22 cellular contexts compared by ENCODE assay signal in the genomic region with DNA sequence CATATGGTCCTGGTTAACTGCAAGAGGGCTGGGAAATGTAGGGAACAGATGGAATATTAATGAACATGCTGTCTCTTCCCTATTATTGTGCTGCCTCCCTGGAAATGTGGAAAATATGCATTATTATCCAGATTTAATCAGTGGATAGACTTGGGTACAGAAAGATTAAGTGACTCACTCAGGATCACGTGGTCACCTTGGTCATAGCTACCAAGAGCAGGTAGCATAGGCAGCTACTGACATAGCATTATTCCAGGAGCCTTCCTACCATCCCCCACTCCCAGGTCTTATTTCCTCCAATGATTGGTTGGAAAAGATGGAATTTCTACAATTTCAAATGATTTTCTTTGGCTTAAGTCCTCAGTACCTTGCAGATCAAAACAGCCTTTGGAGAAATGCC.
A peak's percentile ranks its signal among the peaks of the same experiment; 100 is the strongest.
DNase-seq lines count a peak whose midpoint lies in the region; ATAC-seq and TF ChIP-seq lines count a peak whose summit lies in the region.
"Had no signal": no experiment of that assay in that cellular context is flagged by ENCODE, and none has a peak within 500 bp of the region (broad histone marks: within the 10 kb centered on the region; RNA-seq: fewer than 3 reads in every experiment).

No MANE protein-coding gene starts in this region.

- no peak for TF ChIP-seq POLR2A in lower leg skin (IDR thresholded peaks at IDR 0.05)

- intact Hi-C loops in lower leg skin (cut with DNase I; ENCODE audit: low total_unique reads) = loop anchor here (10.0 kb wide), 1 partner anchor 123 kb away; no protein-coding TSS in a partner anchor

- TF ChIP-seq RAD21 in Ishikawa (IDR thresholded peaks at IDR 0.05; ENCODE audit: low read depth) = no peak

- H3K4me3 ChIP-seq in lower leg skin (ENCODE audit: low read depth, poor library complexity, severe bottlenecking) = no peak overlapping the region
- H3K4me3 ChIP-seq: GM23248 had no signal

- H3K4me1 Mint-ChIP-seq in natural killer cell treated with Interleukin-12 subunit alpha and Interleukin-12 subunit beta and Interleukin-15 and Interleukin-18, amount 100 ng/mL, for 72 hours (ENCODE audit: low read depth in 2 of 2) = no peaks in the 10 kb centered on the region
- H3K4me1 Mint-ChIP-seq: B cell had no signal

- DNase-seq in G401 (ENCODE audit: low spot score) = peak; percentile 75
- peak; percentile 80 for DNase-seq in NCI-H524 treated with DMSO at 0.1 percent for 48 hours (lab: John Stamatoyannopoulos, UW)
- peak; percentile 6 for DNase-seq in epithelial cell of prostate (ENCODE audit: low read depth, low spot score)
- DNase-seq in lower leg skin (ENCODE audit: low spot score in 2 of 2) = no peak
- no peak for DNase-seq in natural killer cell treated with Interleukin-12 subunit alpha and Interleukin-12 subunit beta and Interleukin-15 and Interleukin-18, amount 100 ng/mL, for 72 hours (ENCODE audit: low spot score)
- DNase-seq in GM13977 (ENCODE audit: low spot score) = no peak
- DNase-seq: CD4-positive, alpha-beta T cell; GM23248; HFFc6; MM.1S; NCI-H1105; NCI-H2029; NCI-H2227 treated with DMSO at 0.1 percent for 48 hours; NCI-H748 treated with DMSO at 0.1 percent for 48 hours had no signal

- H3K27ac Mint-ChIP-seq in natural killer cell treated with Interleukin-12 subunit alpha and Interleukin-12 subunit beta and Interleukin-15 and Interleukin-18, amount 100 ng/mL, for 72 hours = no peak overlapping the region
- H3K27ac Mint-ChIP-seq: B cell; CD4-positive, alpha-beta T cell; HFFc6; T-helper 1 cell treated with Interleukin-12 subunit alpha and Interleukin-12 subunit beta and Interleukin-4 antibody, amounts not matched to agents 30 μg/mL and 1 μg/mL, for 36 hours had no signal

- in situ Hi-C loops in G401 (cut with HindIII; ENCODE audit: low sequenced_read_pairs) (no loop called here), GM13977 (cut with MboI; ENCODE audit: low pct_unique_long_range_greater_than_20kb, low sequenced_read_pairs, unreplicated experiment) (no loop called here)

- H3K36me3 Mint-ChIP-seq in natural killer cell treated with Interleukin-12 subunit alpha and Interleukin-12 subunit beta and Interleukin-15 and Interleukin-18, amount 100 ng/mL, for 72 hours = no peaks in the 10 kb centered on the region

- H3K27ac ChIP-seq in epithelial cell of prostate = no peak overlapping the region
- H3K27ac ChIP-seq: GM23248, HL-60, KMS-11 had no signal

- TF ChIP-seq CTCF in lower leg skin (IDR thresholded peaks at IDR 0.05) = no peak
- TF ChIP-seq CTCF in GM13977 (IDR thresholded peaks at IDR 0.05; ENCODE audit: extremely low read depth, insufficient read depth, missing control alignments) = no peak

- peaks cover 21 to 30% of the 10 kb centered on the region in 2 donors for H3K27me3 Mint-ChIP-seq in natural killer cell treated with Interleukin-12 subunit alpha and Interleukin-12 subunit beta and Interleukin-15 and Interleukin-18, amount 100 ng/mL, for 72 hours

- H3K4me3 Mint-ChIP-seq in natural killer cell treated with Interleukin-12 subunit alpha and Interleukin-12 subunit beta and Interleukin-15 and Interleukin-18, amount 100 ng/mL, for 72 hours = no peak overlapping the region
- H3K4me3 Mint-ChIP-seq: B cell; CD4-positive, alpha-beta T cell; HFFc6; T-helper 1 cell treated with Interleukin-12 subunit alpha and Interleukin-12 subunit beta and Interleukin-4 antibody, amounts not matched to agents 30 μg/mL and 1 μg/mL, for 36 hours had no signal

- H3K9me3 Mint-ChIP-seq in natural killer cell treated with Interleukin-12 subunit alpha and Interleukin-12 subunit beta and Interleukin-15 and Interleukin-18, amount 100 ng/mL, for 72 hours = no peaks in the 10 kb centered on the region
- H3K9me3 Mint-ChIP-seq: CD4-positive, alpha-beta T cell; HFFc6; T-helper 1 cell treated with Interleukin-12 subunit alpha and Interleukin-12 subunit beta and Interleukin-4 antibody, amounts not matched to agents 30 μg/mL and 1 μg/mL, for 36 hours had no signal

- WGBS in lower leg skin, 2 donors = 38 to 52% methylated on average over 1 of the region's 1 CpG

- no peak for ATAC-seq in GM19035 (IDR thresholded peaks at IDR 0.05; ENCODE audit: unreplicated experiment)
- ATAC-seq in natural killer cell treated with Interleukin-12 subunit alpha and Interleukin-12 subunit beta and Interleukin-15 and Interleukin-18, amount 100 ng/mL, for 72 hours = no peak
- ATAC-seq: Right ventricle myocardium inferior, SK-N-SH treated with all-trans-retinoic acid at 6 μM for 48 hours had no signal

- TF ChIP-seq EP300 in Ishikawa (IDR thresholded peaks at IDR 0.05; ENCODE audit: borderline replicate concordance) = no peak

TF ChIP-seq in Ishikawa, 13 proteins besides CTCF, POLR2A, EP300 and RAD21:
- TF ChIP-seq USF1 (IDR thresholded peaks at IDR 0.05) (peak; percentile 77), CEBPB (IDR thresholded peaks at IDR 0.05) (no peak)

Comparison
In these comparisons a context has a peak if more than half of its experiments do, and no peak if none do; other contexts are left out.
1. DNase-seq: peak in G401 (single experiment), NCI-H524 treated with DMSO at 0.1 percent for 48 hours (single experiment) and epithelial cell of prostate (single experiment); none in lower leg skin (0 of 2), natural killer cell treated with Interleukin-12 subunit alpha and Interleukin-12 subunit beta and Interleukin-15 and Interleukin-18, amount 100 ng/mL, for 72 hours (single experiment) and GM13977 (single experiment).